Comparison of ENCODE assay signal across 8 cellular contexts in genomic region chr19:43504426-43505185, GRCh38. TPM values are rescaled to one million over a fixed set of nuclear protein-coding genes. Genes with fewer than 3 reads are reported as not detected.
A peak's percentile ranks its signal among the peaks of the same experiment; 100 is the strongest.
DNase-seq lines count a peak whose midpoint lies in the region; ATAC-seq, FAIRE-seq and TF ChIP-seq lines count a peak whose summit lies in the region.

TSS of gene PHLDB3 (minus strand) at chr19:43504746. CDS start at chr19:43504118, 628 bp downstream.

- H3K27ac Mint-ChIP-seq in CD4-positive, alpha-beta T cell = peak within 1 kb of the TSS; percentile 96

- intact Hi-C loops in CD4-positive, alpha-beta T cell (cut with DNase I, micrococcal nuclease) = loop anchor here (1.0 to 5.0 kb wide), 7 partner anchors 14 to 57 kb away; no protein-coding TSS in a partner anchor

- FAIRE-seq in HTR-8/SVneo (lab: Jason Lieb, UNC) = no peak

- TF ChIP-seq RAD21 in Ishikawa (IDR thresholded peaks at IDR 0.05; ENCODE audit: low read depth) = no peak

- H3K27me3 Mint-ChIP-seq in CD4-positive, alpha-beta T cell = no peaks in the 10 kb centered on the region

- TF ChIP-seq EP300 in Ishikawa (IDR thresholded peaks at IDR 0.05; ENCODE audit: borderline replicate concordance) = 0 out of 2 replicates have a peak, but pooled peaks have one; percentile 9

- H3K4me3 ChIP-seq in endocrine pancreas (ENCODE audit: control insufficient read depth, insufficient read depth, low read length) (peak within 1 kb of the TSS; percentile 48), muscle layer of colon (ENCODE audit: low read depth in 1 of 2, low read length in 2 of 2) (peak within 1 kb of the TSS; percentile 90 to 96), thymus (ENCODE audit: low read length) (peak within 1 kb of the TSS; percentile 77)

- no peaks in the 10 kb centered on the region for H3K9me3 ChIP-seq in CD4-positive, alpha-beta T cell (ENCODE audit: control insufficient read depth, low read length)
- H3K9me3 ChIP-seq in endocrine pancreas (ENCODE audit: control insufficient read depth, low read length) = no peaks in the 10 kb centered on the region
- H3K9me3 ChIP-seq in muscle layer of colon (ENCODE audit: low read length) = no peaks in the 10 kb centered on the region
- no peaks in the 10 kb centered on the region for H3K9me3 ChIP-seq in thymus (ENCODE audit: control insufficient read depth)

- peak within 1 kb of the TSS; percentile 85 for H3K27ac ChIP-seq in CD4-positive, alpha-beta T cell (ENCODE audit: low read depth, low read length)
- H3K27ac ChIP-seq in muscle layer of colon (ENCODE audit: low read depth, low read length) = peak within 1 kb of the TSS; percentile 96
- H3K27ac ChIP-seq in thymus (ENCODE audit: low read depth) = peak within 1 kb of the TSS; percentile 86

- H3K9ac ChIP-seq in endocrine pancreas (ENCODE audit: control insufficient read depth, insufficient read depth, low read length) (peak within 1 kb of the TSS; percentile 79), muscle layer of colon (ENCODE audit: low read length) (peak within 1 kb of the TSS; percentile 89)

- H3K36me3 ChIP-seq in endocrine pancreas (ENCODE audit: control insufficient read depth, insufficient read depth, low read length) (no peaks in the 10 kb centered on the region), muscle layer of colon (ENCODE audit: insufficient read depth, low read length) (peaks cover 12% of the 10 kb centered on the region), thymus (ENCODE audit: control insufficient read depth, insufficient read depth) (peaks cover 24% of the 10 kb centered on the region)

- H3K4me1 ChIP-seq in endocrine pancreas (ENCODE audit: control insufficient read depth, insufficient read depth, low read length) (no peaks in the 10 kb centered on the region), muscle layer of colon (ENCODE audit: insufficient read depth, low read length) (peaks cover 9% of the 10 kb centered on the region), thymus (ENCODE audit: control insufficient read depth, insufficient read depth, low read length) (peaks cover 9% of the 10 kb centered on the region)

- CTCF ChIA-PET in CD4-positive, alpha-beta T cell (lab: Charles Lee) = interaction anchor here (0.8 to 2.8 kb wide), 11 partner anchors 15 to 90 kb away, joined by 3 to 22 read pairs (median 6); no protein-coding TSS in a partner anchor

- ATAC-seq in CD4-positive, alpha-beta T cell (ENCODE audit: poor library complexity) = peak; percentile 38
- ATAC-seq in GM21515 (IDR thresholded peaks at IDR 0.05; ENCODE audit: unreplicated experiment) = peak; percentile 26

- TF ChIP-seq CTCF in CD4-positive, alpha-beta T cell (IDR thresholded peaks at IDR 0.05) = no peak

- no peaks in the 10 kb centered on the region for H3K27me3 ChIP-seq in CD4-positive, alpha-beta T cell (ENCODE audit: control insufficient read depth, insufficient read depth, low read length)
- no peaks in the 10 kb centered on the region for H3K27me3 ChIP-seq in endocrine pancreas (ENCODE audit: control insufficient read depth, insufficient read depth, low read length)
- H3K27me3 ChIP-seq in muscle layer of colon (ENCODE audit: control insufficient read depth in 1 of 2, insufficient read depth in 2 of 2, low read length in 2 of 2) = no peaks in the 10 kb centered on the region
- H3K27me3 ChIP-seq in thymus (ENCODE audit: control insufficient read depth, insufficient read depth) = no peaks in the 10 kb centered on the region

- peak within 1 kb of the TSS; percentile 94 for H3K4me3 Mint-ChIP-seq in CD4-positive, alpha-beta T cell

- peaks cover 36% of the 10 kb centered on the region for H3K4me1 Mint-ChIP-seq in CD4-positive, alpha-beta T cell (ENCODE audit: low read depth)

- H3K36me3 Mint-ChIP-seq in CD4-positive, alpha-beta T cell (ENCODE audit: low read depth) = peaks cover 45% of the 10 kb centered on the region

- DNase-seq in CD4-positive, alpha-beta T cell = peak in 8 of 10 experiments; percentile 31 to 59 (median 48)
- DNase-seq in activated CD4-positive, CD25-positive, alpha-beta regulatory T cell (lab: John Stamatoyannopoulos, UW) = peak; percentile 29 to 51 (median 31)
- no peak for DNase-seq in HTR-8/SVneo (ENCODE audit: insufficient read length, low spot score)

- no peaks in the 10 kb centered on the region for H3K9me3 Mint-ChIP-seq in CD4-positive, alpha-beta T cell

- 5% methylated on average over 42 of the region's 42 CpGs for WGBS in thymus

- POLR2A ChIA-PET in CD4-positive, alpha-beta T cell (lab: Charles Lee) = interaction anchor here (0.6 to 3.3 kb wide), 20 partner anchors 11 to 164 kb away, joined by 3 to 88 read pairs (median 7); partner anchors contain the start of genes IRGQ and ZNF575

TF ChIP-seq in Ishikawa, 13 proteins besides CTCF, POLR2A, EP300 and RAD21:
- TF ChIP-seq CEBPB (IDR thresholded peaks at IDR 0.05) = no peak
- no peak for TF ChIP-seq TEAD4 (IDR thresholded peaks at IDR 0.05)
- TF ChIP-seq EGR1 (IDR thresholded peaks at IDR 0.05) = no peak
- TF ChIP-seq FOXM1 (IDR thresholded peaks at IDR 0.05; ENCODE audit: borderline replicate concordance, low read depth) = no peak
- TF ChIP-seq, protein P1, sequence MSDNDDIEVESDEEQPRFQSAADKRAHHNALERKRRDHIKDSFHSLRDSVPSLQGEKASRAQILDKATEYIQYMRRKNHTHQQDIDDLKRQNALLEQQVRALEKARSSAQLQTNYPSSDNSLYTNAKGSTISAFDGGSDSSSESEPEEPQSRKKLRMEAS (IDR thresholded peaks at IDR 0.05) = peak; percentile 71
- TF ChIP-seq TAF1 (IDR thresholded peaks at IDR 0.05; ENCODE audit: low read depth) = no peak
- no peak for TF ChIP-seq USF1 (IDR thresholded peaks at IDR 0.05)
- peak; percentile 32; the same call in 1 of the 2 replicates for TF ChIP-seq TCF12 (IDR thresholded peaks at IDR 0.05; ENCODE audit: low read depth)
- peak; percentile 71 for TF ChIP-seq ZBTB7A (IDR thresholded peaks at IDR 0.05; ENCODE audit: low read depth)
TF ChIP-seq in Ishikawa: peak in this region for 3.

RNA-seq across cellular contexts. Expression of gene PHLDB3, which starts in this region (rescaled TPM):
- 10 to 100 TPM; 75.1 to 77.4 TPM for total RNA-seq in CD4-positive, alpha-beta T cell
- 37.9 TPM for polyA plus RNA-seq in thymus
